Comparison of ENCODE assay signal across 9 cellular contexts in genomic region chr15:91522609-91523332, GRCh38.
DNase-seq lines count a peak whose midpoint lies in the region; ATAC-seq and TF ChIP-seq lines count a peak whose summit lies in the region.
"Had no signal": no experiment of that assay in that cellular context is flagged by ENCODE, and none has a peak within 500 bp of the region (broad histone marks: within the 10 kb centered on the region; RNA-seq: fewer than 3 reads in every experiment).

No MANE protein-coding gene starts in this region.

- CTCF ChIA-PET in Panc1 (lab: Charles Lee), result no interaction called here

- H3K9me3 ChIP-seq in Panc1 (ENCODE audit: control insufficient read depth, insufficient read depth, low read depth, low read length) (no peaks in the 10 kb centered on the region), fibroblast of lung (ENCODE audit: control insufficient read depth, insufficient read depth, low read depth, low read length) (no peaks in the 10 kb centered on the region)

- no TSS peak for BruUV-seq in Panc1 (replicated peaks; lab: Mats Ljungman, UMichigan)

- H3K27me3 ChIP-seq in Panc1 (ENCODE audit: control insufficient read depth, insufficient read depth, low read length), result no peaks in the 10 kb centered on the region
- no peaks in the 10 kb centered on the region for H3K27me3 ChIP-seq in fibroblast of lung (ENCODE audit: control insufficient read depth, insufficient read depth, low read length)

- POLR2A ChIA-PET in Panc1 (lab: Charles Lee), result no interaction called here

- H3K36me3 ChIP-seq in Panc1 (ENCODE audit: control insufficient read depth, insufficient read depth, low read length) (no peaks in the 10 kb centered on the region), fibroblast of lung (ENCODE audit: control insufficient read depth, insufficient read depth, low read length) (no peaks in the 10 kb centered on the region)

- H3K4me1 ChIP-seq in Panc1 (ENCODE audit: control insufficient read depth, insufficient read depth, low read length) (no peaks in the 10 kb centered on the region), fibroblast of lung (ENCODE audit: control insufficient read depth, extremely low read depth, insufficient read depth, low read length) (no peaks in the 10 kb centered on the region)

- ATAC-seq in Panc1, result no peak

- TF ChIP-seq CTCF in Panc1 (IDR thresholded peaks at IDR 0.05) (0 out of 2 replicates have a peak, but pooled peaks have one; percentile 4), fibroblast of lung (conservative IDR thresholded peaks at IDR 0.05 in 1 of 2, IDR thresholded peaks at IDR 0.05 in 1 of 2; ENCODE audit: low read depth in 1 of 2, low read length in 2 of 2) (peak; percentile 52 to 74)

- no peak overlapping the region for H3K4me3 ChIP-seq in Panc1 (ENCODE audit: low read depth in 2 of 2, low read length in 2 of 2)
- H3K4me3 ChIP-seq in fibroblast of lung (replicated peaks in 1 of 4; ENCODE audit: control extremely low read depth in 1 of 4, insufficient read depth in 1 of 4, low read depth in 3 of 4, low read length in 4 of 4), result no peak overlapping the region

- in situ Hi-C loops in Panc1 (cut with HindIII; ENCODE audit: low pct_unique_long_range_greater_than_20kb, low sequenced_read_pairs), result no loop called here

- intact Hi-C loops in Panc1 (cut with micrococcal nuclease; ENCODE audit: unreplicated experiment), result no loop called here

- no peak overlapping the region for H3K9ac ChIP-seq in fibroblast of lung (ENCODE audit: insufficient read depth, low read length)

- H4K20me1 ChIP-seq in fibroblast of lung (ENCODE audit: control insufficient read depth, extremely low read depth, insufficient read depth, low read length), result no peaks in the 10 kb centered on the region

- DNase-seq in NCI-H2107 treated with DMSO at 0.1 percent for 48 hours (lab: John Stamatoyannopoulos, UW; ENCODE audit: unreplicated experiment), result peak; percentile 51
- DNase-seq in NCI-H2107 (lab: John Stamatoyannopoulos, UW), result no peak
- no peak for DNase-seq in Panc1 (ENCODE audit: low read depth, low spot score)
- DNase-seq in fibroblast of lung (ENCODE audit: low read depth in 2 of 2), result peak; percentile 59 to 80
- DNase-seq in renal cortical epithelial cell (ENCODE audit: low read depth), result peak; percentile 22
- no peak for DNase-seq in NCI-H1436 (lab: John Stamatoyannopoulos, UW)
- no peak for DNase-seq in effector CD4-positive, alpha-beta T cell
- no peak for DNase-seq in activated CD4-positive, alpha-beta T cell treated with anti-CD3 and anti-CD28 coated beads, Interleukin-2, amount 50 U/mL, for 1 hour
- DNase-seq: effector memory CD4-positive, alpha-beta T cell had no signal

- H3K79me2 ChIP-seq in fibroblast of lung (ENCODE audit: control insufficient read depth, insufficient read depth, low read length), result no peaks in the 10 kb centered on the region

- H3K4me2 ChIP-seq in fibroblast of lung (ENCODE audit: extremely low read depth, insufficient read depth, low read length), result no peak overlapping the region

- H2AFZ ChIP-seq in fibroblast of lung (ENCODE audit: low read length), result no peak overlapping the region

- H3K27ac ChIP-seq in Panc1 (ENCODE audit: low read length) (no peak overlapping the region), fibroblast of lung (ENCODE audit: insufficient read depth, low read length) (no peak overlapping the region)

Comparison
In these comparisons a context has a peak if more than half of its experiments do, and no peak if none do; other contexts are left out.
1. DNase-seq: peak in NCI-H2107 treated with DMSO at 0.1 percent for 48 hours (single experiment), fibroblast of lung (2 of 2) and renal cortical epithelial cell (single experiment); none in NCI-H2107 (single experiment), Panc1 (single experiment), NCI-H1436 (single experiment), effector CD4-positive, alpha-beta T cell (single experiment) and activated CD4-positive, alpha-beta T cell treated with anti-CD3 and anti-CD28 coated beads, Interleukin-2, amount 50 U/mL, for 1 hour (single experiment).